Comparison of ENCODE assay signal across 9 cellular contexts in genomic region chr1:155968670-155969069, GRCh38. TPM values are rescaled to one million over a fixed set of nuclear protein-coding genes. Genes with fewer than 3 reads are reported as not detected.
DNase-seq lines count a peak whose midpoint lies in the region; ATAC-seq and TF ChIP-seq lines count a peak whose summit lies in the region.
"Had no signal": no experiment of that assay in that cellular context is flagged by ENCODE, and none has a peak within 500 bp of the region (broad histone marks: within the 10 kb centered on the region; RNA-seq: fewer than 3 reads in every experiment).

No MANE protein-coding gene starts in this region.

- TF ChIP-seq EP300 in upper lobe of left lung (IDR thresholded peaks at IDR 0.05) = no peak

- no peaks in the 10 kb centered on the region for H3K9me3 ChIP-seq in upper lobe of left lung

- H3K27me3 Mint-ChIP-seq in activated naive CD4-positive, alpha-beta T cell treated with anti-CD3 and anti-CD28 coated beads, Interleukin-2, amount 10 ng/mL, durations not matched to agents 7 days and 5 days = no peaks in the 10 kb centered on the region

- 17 to 39% methylated on average over 3 of the region's 3 CpGs for WGBS in upper lobe of left lung, 2 donors

- H3K4me3 Mint-ChIP-seq in activated naive CD4-positive, alpha-beta T cell treated with anti-CD3 and anti-CD28 coated beads, Interleukin-2, amount 10 ng/mL, durations not matched to agents 7 days and 5 days = peak overlapping the region; percentile 19

- ATAC-seq in upper lobe of left lung (ENCODE audit: low FRiP score in 2 of 2) (peak in 1 of 2 donors; percentile 7), HG03039 (IDR thresholded peaks at IDR 0.05; ENCODE audit: unreplicated experiment) (no peak), HG02588 (IDR thresholded peaks at IDR 0.05; ENCODE audit: unreplicated experiment) (no peak)

- peaks cover 83% of the 10 kb centered on the region for H3K4me1 Mint-ChIP-seq in activated naive CD4-positive, alpha-beta T cell treated with anti-CD3 and anti-CD28 coated beads, Interleukin-2, amount 10 ng/mL, durations not matched to agents 7 days and 5 days

- TF ChIP-seq POLR2A in upper lobe of left lung (IDR thresholded peaks at IDR 0.05) = no peak

- H3K36me3 Mint-ChIP-seq in activated naive CD4-positive, alpha-beta T cell treated with anti-CD3 and anti-CD28 coated beads, Interleukin-2, amount 10 ng/mL, durations not matched to agents 7 days and 5 days = peaks cover 73% of the 10 kb centered on the region

- CTCF ChIA-PET in activated naive CD4-positive, alpha-beta T cell treated with anti-CD3 and anti-CD28 coated beads, Interleukin-2, amount 10 ng/mL, durations not matched to agents 7 days and 5 days (lab: Charles Lee) = interaction anchor here (1.0 to 3.2 kb wide), 4 partner anchors 9 to 31 kb away, joined by 3 to 22 read pairs (median 10); partner anchors contain the start of gene ARHGEF2

- H3K4me1 ChIP-seq in upper lobe of left lung = peaks cover 81 to 84% (median 83%) of the 10 kb centered on the region in 4 donors

- peaks cover 18 to 58% (median 42%) of the 10 kb centered on the region in 4 donors for H3K36me3 ChIP-seq in upper lobe of left lung

- no peaks in the 10 kb centered on the region for H3K27me3 ChIP-seq in upper lobe of left lung

- DNase-seq in activated naive CD4-positive, alpha-beta T cell treated with anti-CD3 and anti-CD28 coated beads, Interleukin-2, amount 10 ng/mL, durations not matched to agents 7 days and 5 days = no peak
- DNase-seq in activated naive CD4-positive, alpha-beta T cell treated with anti-CD3 and anti-CD28 coated beads, Interleukin-2, amount 50 U/mL, for 16 hours = no peak
- DNase-seq in midbrain (lab: John Stamatoyannopoulos, UW) = peak; percentile 86
- DNase-seq in upper lobe of left lung = no peak
- DNase-seq in dedifferentiated amniotic fluid mesenchymal stem cell (ENCODE audit: extremely low spot score) = no peak

- no peak overlapping the region for H3K4me3 ChIP-seq in upper lobe of left lung

- peak overlapping the region; percentile 81 for H3K27ac ChIP-seq in cingulate gyrus (ENCODE audit: low read depth, low read length)
- peak overlapping the region; percentile 71 to 99 (median 91) for H3K27ac ChIP-seq in upper lobe of left lung

- no peak for TF ChIP-seq CTCF in upper lobe of left lung (IDR thresholded peaks at IDR 0.05)

- H3K9me3 Mint-ChIP-seq in activated naive CD4-positive, alpha-beta T cell treated with anti-CD3 and anti-CD28 coated beads, Interleukin-2, amount 10 ng/mL, durations not matched to agents 7 days and 5 days = no peaks in the 10 kb centered on the region

- H3K27ac Mint-ChIP-seq in activated naive CD4-positive, alpha-beta T cell treated with anti-CD3 and anti-CD28 coated beads, Interleukin-2, amount 10 ng/mL, durations not matched to agents 7 days and 5 days = peak overlapping the region; percentile 89

RNA-seq across cellular contexts. Expression of gene ARHGEF2, which starts 9.7 kb away (rescaled TPM):
- 100 to 1,000 TPM; 198 to 969 (median 229) TPM for total RNA-seq in upper lobe of left lung

RNA-seq across cellular contexts. Expression of gene RXFP4, which starts 27.2 kb away (rescaled TPM):
- total RNA-seq in upper lobe of left lung = not detected
- total RNA-seq: NCI-H460 had no signal

RNA-seq across cellular contexts. Expression of gene KHDC4, which starts 34.5 kb away (rescaled TPM):
- total RNA-seq in upper lobe of left lung = 100 to 1,000 TPM in 1 of 6 donors, 10 to 100 TPM in 5; 30.4 to 105 (median 37.6) TPM

RNA-seq across cellular contexts. Expression of gene SSR2, which starts 52.1 kb away (rescaled TPM):
- 100 to 1,000 TPM in 5 of 6 donors, 10 to 100 TPM in 1; 66.0 to 395 (median 228) TPM for total RNA-seq in upper lobe of left lung

RNA-seq across cellular contexts. Expression of gene RIT1, which starts 57.5 kb away (rescaled TPM):
- 10 to 100 TPM; 26.3 to 67.1 (median 45.1) TPM for total RNA-seq in upper lobe of left lung
